In genomic region chrX:30414144-30414543, GRCh38 we compare ENCODE assay signal across 14 cellular contexts.
A peak's percentile ranks its signal among the peaks of the same experiment; 100 is the strongest.
DNase-seq lines count a peak whose midpoint lies in the region; ATAC-seq, FAIRE-seq and TF ChIP-seq lines count a peak whose summit lies in the region.
"Had no signal": no experiment of that assay in that cellular context is flagged by ENCODE, and none has a peak within 500 bp of the region (broad histone marks: within the 10 kb centered on the region; RNA-seq: fewer than 3 reads in every experiment).

No MANE protein-coding gene starts in this region.

- no peaks in the 10 kb centered on the region for H3K4me1 ChIP-seq in upper lobe of right lung
- H3K4me1 ChIP-seq: esophagus squamous epithelium, SJSA1 had no signal

- DNase-seq in ACHN (peak; percentile 52), RCC 7860 (ENCODE audit: low spot score) (peak; percentile 82), GM19238 (ENCODE audit: insufficient read length, low spot score) (no peak), upper lobe of right lung (no peak)
- DNase-seq in stimulated activated CD8-positive, alpha-beta memory T cell treated with anti-CD3 and anti-CD28 coated beads, Interleukin-4, amount 100 ng/mL, for 48 hours = no peak
- DNase-seq in activated T-cell treated with anti-CD3 and anti-CD28 coated beads, Interleukin-2, amount 50 U/mL, for 72 hours = no peak
- DNase-seq: activated naive CD8-positive, alpha-beta T cell treated with anti-CD3 and anti-CD28 coated beads for 36 hours; esophagus squamous epithelium; nucleus accumbens; WERI-Rb-1 had no signal

- ATAC-seq in GM19438 (IDR thresholded peaks at IDR 0.05; ENCODE audit: low read depth, unreplicated experiment) = peak; percentile 94
- ATAC-seq in HG03432 (IDR thresholded peaks at IDR 0.05; ENCODE audit: unreplicated experiment) = peak; percentile 92
- ATAC-seq in upper lobe of right lung = no peak
- ATAC-seq in activated T-cell treated with anti-CD3 and anti-CD28 coated beads, Interleukin-2, amount 50 U/mL, for 72 hours (replicated peaks in 1 of 2) = no peak

- no peaks in the 10 kb centered on the region for H3K27me3 ChIP-seq in upper lobe of right lung
- H3K27me3 ChIP-seq: esophagus squamous epithelium, SJSA1 had no signal

- H3K9me3 Mint-ChIP-seq in activated T-cell treated with anti-CD3 and anti-CD28 coated beads, Interleukin-2, amount 50 U/mL, for 72 hours = no peaks in the 10 kb centered on the region
- H3K9me3 Mint-ChIP-seq: activated naive CD8-positive, alpha-beta T cell treated with anti-CD3 and anti-CD28 coated beads for 36 hours; memory B cell had no signal

- FAIRE-seq in RCC 7860 (lab: Jason Lieb, UNC) = peak; percentile 92

- H3K36me3 ChIP-seq in upper lobe of right lung = no peaks in the 10 kb centered on the region
- H3K36me3 ChIP-seq: esophagus squamous epithelium, SJSA1, WERI-Rb-1 had no signal

- no peak overlapping the region for H3K27ac Mint-ChIP-seq in activated T-cell treated with anti-CD3 and anti-CD28 coated beads, Interleukin-2, amount 50 U/mL, for 72 hours
- H3K27ac Mint-ChIP-seq: activated naive CD8-positive, alpha-beta T cell treated with anti-CD3 and anti-CD28 coated beads for 36 hours; memory B cell had no signal

- no peaks in the 10 kb centered on the region for H3K36me3 Mint-ChIP-seq in activated T-cell treated with anti-CD3 and anti-CD28 coated beads, Interleukin-2, amount 50 U/mL, for 72 hours (ENCODE audit: insufficient read depth in 2 of 2)
- H3K36me3 Mint-ChIP-seq: activated naive CD8-positive, alpha-beta T cell treated with anti-CD3 and anti-CD28 coated beads for 36 hours; memory B cell had no signal

- H3K27me3 Mint-ChIP-seq in activated T-cell treated with anti-CD3 and anti-CD28 coated beads, Interleukin-2, amount 50 U/mL, for 72 hours (ENCODE audit: low read depth) = peaks cover 27% of the 10 kb centered on the region
- H3K27me3 Mint-ChIP-seq: activated naive CD8-positive, alpha-beta T cell treated with anti-CD3 and anti-CD28 coated beads for 36 hours had no signal

- no peak overlapping the region for H3K4me3 ChIP-seq in upper lobe of right lung
- H3K4me3 ChIP-seq: esophagus squamous epithelium, SJSA1 had no signal

- no peak overlapping the region for H3K27ac ChIP-seq in upper lobe of right lung
- H3K27ac ChIP-seq: esophagus squamous epithelium, SJSA1, WERI-Rb-1 had no signal

- H3K4me3 Mint-ChIP-seq in activated T-cell treated with anti-CD3 and anti-CD28 coated beads, Interleukin-2, amount 50 U/mL, for 72 hours = no peak overlapping the region
- H3K4me3 Mint-ChIP-seq: activated naive CD8-positive, alpha-beta T cell treated with anti-CD3 and anti-CD28 coated beads for 36 hours; memory B cell had no signal

- H3K9me3 ChIP-seq in upper lobe of right lung = no peaks in the 10 kb centered on the region
- H3K9me3 ChIP-seq: esophagus squamous epithelium, SJSA1 had no signal

- in situ Hi-C loops in ACHN (cut with HindIII; ENCODE audit: low pct_ligation_motif_present, low pct_unique_long_range_greater_than_20kb, low sequenced_read_pairs) = no loop called here

- intact Hi-C loops in upper lobe of right lung (cut with DNase I) = no loop called here

- H3K4me1 Mint-ChIP-seq in activated T-cell treated with anti-CD3 and anti-CD28 coated beads, Interleukin-2, amount 50 U/mL, for 72 hours (ENCODE audit: low read depth) = no peaks in the 10 kb centered on the region
- H3K4me1 Mint-ChIP-seq: activated naive CD8-positive, alpha-beta T cell treated with anti-CD3 and anti-CD28 coated beads for 36 hours; memory B cell had no signal

- no peak for TF ChIP-seq CTCF in upper lobe of right lung (IDR thresholded peaks at IDR 0.05)

Comparison
In these comparisons a context has a peak if more than half of its experiments do, and no peak if none do; other contexts are left out.
1. DNase-seq: peak in ACHN (single experiment) and RCC 7860 (single experiment); none in GM19238 (single experiment), stimulated activated CD8-positive, alpha-beta memory T cell treated with anti-CD3 and anti-CD28 coated beads, Interleukin-4, amount 100 ng/mL, for 48 hours (single experiment), upper lobe of right lung (single experiment) and activated T-cell treated with anti-CD3 and anti-CD28 coated beads, Interleukin-2, amount 50 U/mL, for 72 hours (0 of 2).
2. ATAC-seq: peak in GM19438 (single experiment) and HG03432 (single experiment); none in upper lobe of right lung (single experiment) and activated T-cell treated with anti-CD3 and anti-CD28 coated beads, Interleukin-2, amount 50 U/mL, for 72 hours (0 of 2).